Comparison of ENCODE assay signal across 2 cellular contexts in genomic region chr2:125167820-125168219, GRCh38.
A peak's percentile ranks its signal among the peaks of the same experiment; 100 is the strongest.
TF ChIP-seq lines count a peak whose summit lies in the region.

No MANE protein-coding gene starts in this region.

TF ChIP-seq in HepG2, 621 proteins besides CTCF, POLR2A, EP300 and RAD21 (continued from another document):
- no peak for TF ChIP-seq ZNF644 (CRISPR knock-in tag; IDR thresholded peaks at IDR 0.05; ENCODE audit: low read depth)

TF ChIP-seq in GM12878, 131 proteins besides CTCF, POLR2A, EP300 and RAD21 (continued from another document):
- TF ChIP-seq SMAD1 (IDR thresholded peaks at IDR 0.05; ENCODE audit: low read depth, partially characterized antibody): no peak
- 0 out of 2 replicates have a peak, but pooled peaks have one; percentile 41 for TF ChIP-seq RUNX3 (IDR thresholded peaks at IDR 0.05; ENCODE audit: low read length)
- no peak for TF ChIP-seq IKZF1 (conservative IDR thresholded peaks at IDR 0.05)
TF ChIP-seq in GM12878: peak in this region for 1.
